ENCODE assay signal across 8 cellular contexts in genomic region chr1:113978863-113979702, GRCh38. TPM values are rescaled to one million over a fixed set of nuclear protein-coding genes. Genes with fewer than 3 reads are reported as not detected.
A peak's percentile ranks its signal among the peaks of the same experiment; 100 is the strongest.
DNase-seq lines count a peak whose midpoint lies in the region; ATAC-seq and TF ChIP-seq lines count a peak whose summit lies in the region.

OLFML3 (plus strand) TSS chr1:113979474; CDS start chr1:113979517, 43 bp downstream.

- CTCF ChIA-PET in AG04450 (lab: Charles Lee) (interaction anchor here (0.6 to 7.1 kb wide), 29 partner anchors 15 to 1604 kb away, joined by 3 to 122 read pairs (median 3); no protein-coding TSS in a partner anchor), T-cell (lab: Charles Lee) (interaction anchor here (0.5 to 1.8 kb wide), 14 partner anchors 15 to 1160 kb away, joined by 3 to 7 read pairs (median 4); no protein-coding TSS in a partner anchor)

- H3K36me3 Mint-ChIP-seq in T-cell: peaks cover 21% of the 10 kb centered on the region

- peaks cover 0 to 6% (median 0%) of the 10 kb centered on the region in 3 donors for H3K36me3 ChIP-seq in skeletal muscle tissue (ENCODE audit: control insufficient read depth in 3 of 3, insufficient read depth in 3 of 3, low read length in 3 of 3)

- H3K9me3 ChIP-seq in AG04450 (ENCODE audit: control insufficient read depth, insufficient read depth, low read length) (no peaks in the 10 kb centered on the region), skeletal muscle tissue (ENCODE audit: control insufficient read depth in 3 of 3, low read length in 3 of 3) (no peaks in the 10 kb centered on the region)

- no peaks in the 10 kb centered on the region for H3K9me3 Mint-ChIP-seq in T-cell

- peak within 1 kb of the TSS in 1 of 2 donors; percentile 57 for H3K27ac Mint-ChIP-seq in T-cell

- H3K27me3 ChIP-seq in AG04450 (ENCODE audit: control insufficient read depth, insufficient read depth, low read length) (no peaks in the 10 kb centered on the region), skeletal muscle tissue (ENCODE audit: control insufficient read depth in 3 of 3, insufficient read depth in 3 of 3, low read length in 3 of 3) (no peaks in the 10 kb centered on the region)

- H3K4me3 ChIP-seq in AG04450 (ENCODE audit: low read depth, low read length) (peak within 1 kb of the TSS; percentile 70), skeletal muscle tissue (ENCODE audit: low read length in 3 of 3) (peak within 1 kb of the TSS; percentile 44 to 70 (median 55))

- H3K4me1 ChIP-seq in skeletal muscle tissue (ENCODE audit: control insufficient read depth in 3 of 3, insufficient read depth in 3 of 3, low read length in 3 of 3): peaks cover 55 to 66% (median 64%) of the 10 kb centered on the region in 3 donors

- peaks cover 40 to 54% (median 49%) of the 10 kb centered on the region in 3 donors for H3K4me1 Mint-ChIP-seq in T-cell

- H3K27ac ChIP-seq in AG04450 (ENCODE audit: low read depth, low read length): peak within 1 kb of the TSS; percentile 99
- peak within 1 kb of the TSS; percentile 2 for H3K27ac ChIP-seq in caudate nucleus (ENCODE audit: low read depth, low read length)
- peak within 1 kb of the TSS; percentile 62 for H3K27ac ChIP-seq in skeletal muscle tissue (ENCODE audit: low read depth, low read length)

- ATAC-seq in GM18498 (IDR thresholded peaks at IDR 0.05; ENCODE audit: unreplicated experiment) (peak; percentile 40), T-cell (replicated peaks in 1 of 4) (peak in 2 of 4 experiments; percentile 2 to 28), HG03196 (IDR thresholded peaks at IDR 0.05; ENCODE audit: unreplicated experiment) (no peak)

- TF ChIP-seq CTCF in AG04450 (IDR thresholded peaks at IDR 0.05; ENCODE audit: low read depth, low read length): peak; percentile 70

- H3K27me3 Mint-ChIP-seq in T-cell: no peaks in the 10 kb centered on the region

- POLR2A ChIA-PET in AG04450 (lab: Yijun Ruan, JAX) (interaction anchor here (0.6 to 1.5 kb wide), 5 partner anchors 22 to 303 kb away, joined by 3 to 10 read pairs (median 3); partner anchors contain the start of gene HIPK1), T-cell (lab: Charles Lee) (interaction anchor here in 1 of 2 donors (0.5 kb wide), 1 partner anchor 453 kb away, joined by 4 read pairs; no protein-coding TSS in a partner anchor)

- DNase-seq in AG04450 (ENCODE audit: low read depth, low spot score) (peak; percentile 91), NCI-H1417 treated with DMSO at 0.1 percent for 48 hours (lab: John Stamatoyannopoulos, UW) (peak; percentile 2), T-cell (peak in 20 of 34 experiments; percentile 17 to 53 (median 34)), caudate nucleus (lab: John Stamatoyannopoulos, UW) (peak in 45 of 61 donors; percentile 15 to 83 (median 49)), iris pigment epithelial cell (ENCODE audit: low read depth) (peak; percentile 94)

- H3K4me3 Mint-ChIP-seq in T-cell: no peak within 1 kb of the TSS

- peak within 1 kb of the TSS in 2 of 3 donors; percentile 14 to 64 for H3K9ac ChIP-seq in skeletal muscle tissue (ENCODE audit: low read depth in 1 of 3, low read length in 3 of 3)

RNA-seq across cellular contexts. Expression of gene OLFML3, which starts in this region (rescaled TPM):
- 90.3 and 105 TPM in 2 replicates for polyA plus RNA-seq in AG04450 (2011; rRNA removed)
- 35.2 and 43.1 TPM in 2 replicates for polyA minus RNA-seq in AG04450 (2011; rRNA and poly(A)+ RNA removed)
- total RNA-seq in T-cell (1 to 10 TPM in 1 of 5 donors, under 1 TPM in 4; 0.23 to 1.2 (median 0.63) TPM), skeletal muscle tissue (86.1 TPM)

Comparison
In these comparisons a context has a peak if more than half of its experiments do, and no peak if none do; other contexts are left out.
1. RNA of gene OLFML3 (total RNA-seq): 86.1 TPM in skeletal muscle tissue (single experiment); 0.23 to 1.2 TPM in T-cell; every median in the first group is over 10 times any median in the second.
2. DNase-seq: peak in every context shown above with its lines; median percentile 94 in iris pigment epithelial cell; 91 in AG04450; 49 in caudate nucleus; 34 in T-cell; 2 in NCI-H1417 treated with DMSO at 0.1 percent for 48 hours.
3. H3K27ac ChIP-seq: peak in every context shown above with its lines; median percentile 99 in AG04450; 62 in skeletal muscle tissue; 2 in caudate nucleus.